36 cellular contexts compared by ENCODE assay signal in genomic region chr12:5222729-5223128, GRCh38.
"Had no signal": no experiment of that assay in that cellular context is flagged by ENCODE, and none has a peak within 500 bp of the region (broad histone marks: within the 10 kb centered on the region; RNA-seq: fewer than 3 reads in every experiment).

No MANE protein-coding gene starts in this region.

- H3K36me3 Mint-ChIP-seq: activated CD4-positive, alpha-beta memory T cell treated with anti-CD3 and anti-CD28 coated beads for 36 hours; activated naive CD4-positive, alpha-beta T cell treated with anti-CD3 and anti-CD28 coated beads, Interleukin-2, amount 50 U/mL, for 72 hours; activated naive CD8-positive, alpha-beta T cell treated with anti-CD3 and anti-CD28 coated beads for 36 hours; brain had no signal

- ATAC-seq: activated CD8-positive, alpha-beta T cell treated with anti-CD3 and anti-CD28 coated beads for 36 hours; activated naive CD4-positive, alpha-beta T cell treated with anti-CD3 and anti-CD28 coated beads, Interleukin-2, amount 50 U/mL, for 72 hours; activated T-cell treated with anti-CD3 and anti-CD28 coated beads, Interleukin-2, amount 50 U/mL, for 4 hours; activated T-cell treated with anti-CD3 and anti-CD28 coated beads, Interleukin-2, amount 50 U/mL, for 72 hours; activated T-helper 17 cell treated with anti-CD3 and anti-CD28 coated beads, Interleukin-2, amount 50 U/mL, for 72 hours had no signal

- H3K27me3 Mint-ChIP-seq: activated B cell treated with CpG ODN at 0.5 μM for 24 hours had no signal

- H3K9me3 ChIP-seq: adrenal gland had no signal

- H3K36me3 ChIP-seq: adrenal gland, cardiac muscle cell had no signal

- H3K27ac ChIP-seq: adrenal gland, cardiac muscle cell, VCaP had no signal

- H3K9me3 Mint-ChIP-seq: activated B cell treated with CpG ODN at 0.5 μM for 24 hours; activated CD4-positive, alpha-beta memory T cell treated with anti-CD3 and anti-CD28 coated beads for 36 hours; activated CD4-positive, alpha-beta T cell treated with anti-CD3 and anti-CD28 coated beads, Interleukin-2, amount 10 ng/mL, durations not matched to agents 24 days and 14 days; activated CD8-positive, alpha-beta T cell treated with anti-CD3 and anti-CD28 coated beads for 36 hours; activated naive CD4-positive, alpha-beta T cell treated with anti-CD3 and anti-CD28 coated beads for 36 hours; activated naive CD4-positive, alpha-beta T cell treated with anti-CD3 and anti-CD28 coated beads, Interleukin-2, amount 50 U/mL, for 72 hours; activated naive CD8-positive, alpha-beta T cell treated with anti-CD3 and anti-CD28 coated beads for 36 hours; activated T-cell treated with anti-CD3 and anti-CD28 coated beads, Interleukin-2, amount 50 U/mL, for 4 hours; activated T-helper 1 cell treated with anti-CD3 and anti-CD28 coated beads, Interleukin-12 subunit alpha, Interleukin-12 subunit beta, Interleukin-2, Interleukin-4 antibody, amounts not matched to agents 30 ng/mL and 10 ng/mL and 1 ng/mL, durations not matched to agents 14 hours and 24 hours and 36 hours; activated T-helper 17 cell treated with anti-CD3 and anti-CD28 coated beads, Interleukin-2, amount 50 U/mL, for 72 hours; brain; central memory CD8-positive, alpha-beta T cell; T-helper 1 cell treated with Interleukin-12 subunit alpha and Interleukin-12 subunit beta and Interleukin-4 antibody, amounts not matched to agents 30 μg/mL and 1 μg/mL, for 36 hours; T-helper 2 cell treated with Interferon-gamma antibody and Interleukin-4, amounts not matched to agents 5 μg/mL and 100 μg/mL, for 36 hours had no signal

- H3K4me1 ChIP-seq: adrenal gland had no signal

- FAIRE-seq: bronchial epithelial cell, TTC549 had no signal

- H3K4me3 ChIP-seq: adrenal gland, cardiac muscle cell had no signal

- H3K27me3 ChIP-seq: adrenal gland, cardiac muscle cell had no signal

- H3K27ac Mint-ChIP-seq: activated B cell treated with CpG ODN at 0.5 μM for 24 hours; activated CD4-positive, alpha-beta memory T cell treated with anti-CD3 and anti-CD28 coated beads for 36 hours; activated CD4-positive, alpha-beta T cell treated with anti-CD3 and anti-CD28 coated beads, Interleukin-2, amount 10 ng/mL, durations not matched to agents 24 days and 14 days; activated CD8-positive, alpha-beta T cell treated with anti-CD3 and anti-CD28 coated beads for 36 hours; activated naive CD4-positive, alpha-beta T cell treated with anti-CD3 and anti-CD28 coated beads for 36 hours; activated naive CD4-positive, alpha-beta T cell treated with anti-CD3 and anti-CD28 coated beads, Interleukin-2, amount 50 U/mL, for 72 hours; activated naive CD8-positive, alpha-beta T cell treated with anti-CD3 and anti-CD28 coated beads for 36 hours; activated T-cell treated with anti-CD3 and anti-CD28 coated beads, Interleukin-2, amount 50 U/mL, for 72 hours; activated T-helper 1 cell treated with anti-CD3 and anti-CD28 coated beads, Interleukin-12 subunit alpha, Interleukin-12 subunit beta, Interleukin-2, Interleukin-4 antibody, amounts not matched to agents 30 ng/mL and 10 ng/mL and 1 ng/mL, durations not matched to agents 14 hours and 24 hours and 36 hours; activated T-helper 17 cell treated with anti-CD3 and anti-CD28 coated beads, Interleukin-2, amount 50 U/mL, for 72 hours; T-helper 1 cell treated with Interleukin-12 subunit alpha and Interleukin-12 subunit beta and Interleukin-4 antibody, amounts not matched to agents 30 μg/mL and 1 μg/mL, for 36 hours; T-helper 2 cell treated with Interferon-gamma antibody and Interleukin-4, amounts not matched to agents 5 μg/mL and 100 μg/mL, for 36 hours had no signal

- DNase-seq: activated B cell treated with CpG ODN at 0.5 μM for 24 hours; activated CD4-positive, alpha-beta memory T cell treated with anti-CD3 and anti-CD28 coated beads for 36 hours; activated CD4-positive, alpha-beta T cell treated with anti-CD3 and anti-CD28 coated beads for 4 hours; activated CD4-positive, alpha-beta T cell treated with anti-CD3 and anti-CD28 coated beads, Interleukin-2, amount 10 ng/mL, durations not matched to agents 24 days and 14 days; activated CD4-positive, alpha-beta T cell treated with anti-CD3 and anti-CD28 coated beads, Interleukin-2, amount 50 U/mL, for 1 hour; activated CD4-positive, alpha-beta T cell treated with anti-CD3 and anti-CD28 coated beads, Interleukin-2, amount 50 U/mL, for 4 hours; activated CD4-positive, CD25-positive, alpha-beta regulatory T cell treated with anti-CD3 and anti-CD28 coated beads, Interleukin-2, amount 50 U/mL, for 72 hours; activated CD8-positive, alpha-beta memory T cell treated with anti-CD3 and anti-CD28 coated beads, Interleukin-2, amount 50 U/mL, for 4 hours; activated CD8-positive, alpha-beta T cell treated with anti-CD3 and anti-CD28 coated beads for 36 hours; activated effector memory CD4-positive, alpha-beta T cell treated with anti-CD3 and anti-CD28 coated beads, Interleukin-2, amount 50 U/mL, for 16 hours; activated gamma-delta T cell treated with Interleukin-2 at 50 U/mL for 16 hours; activated naive CD4-positive, alpha-beta T cell; activated naive CD4-positive, alpha-beta T cell treated with anti-CD3 and anti-CD28 coated beads for 36 hours; activated naive CD4-positive, alpha-beta T cell treated with anti-CD3 and anti-CD28 coated beads, Interleukin-2, amount 50 U/mL, for 16 hours; activated naive CD8-positive, alpha-beta T cell treated with anti-CD3 and anti-CD28 coated beads for 36 hours; activated T-cell treated with anti-CD3 and anti-CD28 coated beads for 4 hours; activated T-cell treated with anti-CD3 and anti-CD28 coated beads, Interleukin-2, amount 50 U/mL, for 1 hour; activated T-cell treated with anti-CD3 and anti-CD28 coated beads, Interleukin-2, amount 50 U/mL, for 4 hours; activated T-cell treated with anti-CD3 and anti-CD28 coated beads, Interleukin-2, amount 50 U/mL, for 72 hours; adrenal gland; amniotic stem cell; aorta; cerebellar nuclear complex; T-helper 2 cell; T-helper 9 cell had no signal

- H3K4me1 Mint-ChIP-seq: activated B cell treated with CpG ODN at 0.5 μM for 24 hours had no signal

- H3K4me3 Mint-ChIP-seq: activated B cell treated with CpG ODN at 0.5 μM for 24 hours; activated CD4-positive, alpha-beta memory T cell treated with anti-CD3 and anti-CD28 coated beads for 36 hours; activated CD4-positive, alpha-beta T cell treated with anti-CD3 and anti-CD28 coated beads, Interleukin-2, amount 10 ng/mL, durations not matched to agents 24 days and 14 days; activated CD8-positive, alpha-beta T cell treated with anti-CD3 and anti-CD28 coated beads for 36 hours; activated naive CD4-positive, alpha-beta T cell treated with anti-CD3 and anti-CD28 coated beads for 36 hours; activated naive CD8-positive, alpha-beta T cell treated with anti-CD3 and anti-CD28 coated beads for 36 hours; activated T-cell treated with anti-CD3 and anti-CD28 coated beads, Interleukin-2, amount 50 U/mL, for 4 hours; activated T-cell treated with anti-CD3 and anti-CD28 coated beads, Interleukin-2, amount 50 U/mL, for 72 hours; activated T-helper 1 cell treated with anti-CD3 and anti-CD28 coated beads, Interleukin-12 subunit alpha, Interleukin-12 subunit beta, Interleukin-2, Interleukin-4 antibody, amounts not matched to agents 30 ng/mL and 10 ng/mL and 1 ng/mL, durations not matched to agents 14 hours and 24 hours and 36 hours; activated T-helper 17 cell treated with anti-CD3 and anti-CD28 coated beads, Interleukin-2, amount 50 U/mL, for 72 hours; brain; central memory CD8-positive, alpha-beta T cell; T-helper 1 cell treated with Interleukin-12 subunit alpha and Interleukin-12 subunit beta and Interleukin-4 antibody, amounts not matched to agents 30 μg/mL and 1 μg/mL, for 36 hours; T-helper 2 cell treated with Interferon-gamma antibody and Interleukin-4, amounts not matched to agents 5 μg/mL and 100 μg/mL, for 36 hours had no signal
